20 cellular contexts compared by ENCODE assay signal in the genomic region with DNA sequence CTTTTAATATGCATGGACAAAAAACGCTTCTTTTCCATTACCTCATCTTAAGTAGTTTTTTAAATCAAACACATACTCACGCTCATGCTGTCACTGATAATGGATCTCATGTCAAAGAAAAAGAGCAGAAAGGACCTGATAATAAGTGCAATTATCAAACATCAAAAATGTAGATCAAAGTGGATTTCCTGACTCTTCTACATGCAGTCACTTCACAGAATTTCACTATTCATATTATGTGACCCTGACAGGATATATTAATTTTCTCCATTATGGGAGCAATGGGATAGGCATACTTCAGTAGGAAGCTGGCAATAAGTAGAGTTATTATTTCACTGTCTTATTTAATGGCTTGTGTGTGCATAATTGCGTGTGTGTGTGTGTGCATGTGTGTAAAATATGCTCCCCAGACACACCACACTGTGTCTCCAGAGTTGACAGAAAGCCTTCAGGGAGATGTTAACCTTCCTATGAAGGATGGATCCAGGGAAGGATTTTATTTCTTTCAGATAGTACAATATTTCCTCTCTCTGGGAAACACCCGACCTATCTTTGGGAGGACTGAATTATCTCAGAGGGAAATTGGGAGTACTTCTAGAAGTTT.
A peak's percentile ranks its signal among the peaks of the same experiment; 100 is the strongest.
DNase-seq lines count a peak whose midpoint lies in the region; ATAC-seq, FAIRE-seq and TF ChIP-seq lines count a peak whose summit lies in the region.
"Had no signal": no experiment of that assay in that cellular context is flagged by ENCODE, and none has a peak within 500 bp of the region (broad histone marks: within the 10 kb centered on the region; RNA-seq: fewer than 3 reads in every experiment).

No MANE protein-coding gene starts in this region.

- WGBS in hepatocyte (ENCODE audit: low lambda C conversion rate, missing lambda C conversion rate), result 65% methylated on average over 4 of the region's 4 CpGs

- H3K27ac Mint-ChIP-seq in activated CD8-positive, alpha-beta T cell treated with anti-CD3 and anti-CD28 coated beads for 36 hours, result no peak overlapping the region
- H3K27ac Mint-ChIP-seq: B cell; CD4-positive, CD25-positive, alpha-beta regulatory T cell; CD8-positive, alpha-beta T cell; HFFc6 had no signal

- no peak overlapping the region for H2AFZ ChIP-seq in hepatocyte

- no peaks in the 10 kb centered on the region for H3K9me3 ChIP-seq in hepatocyte (ENCODE audit: low read depth)
- H3K9me3 ChIP-seq: Caco-2 had no signal

- no peak overlapping the region for H3K27ac ChIP-seq in hepatocyte
- H3K27ac ChIP-seq: BLaER1, C4-2B had no signal

- H3K27me3 ChIP-seq in hepatocyte, result no peaks in the 10 kb centered on the region

- H3K36me3 Mint-ChIP-seq in activated CD8-positive, alpha-beta T cell treated with anti-CD3 and anti-CD28 coated beads for 36 hours (ENCODE audit: low read depth), result no peaks in the 10 kb centered on the region
- H3K36me3 Mint-ChIP-seq: CD4-positive, CD25-positive, alpha-beta regulatory T cell; CD8-positive, alpha-beta T cell had no signal

- DNase-seq in NCI-H146 (lab: John Stamatoyannopoulos, UW) (peak; percentile 95), NCI-H146 treated with DMSO at 0.1 percent for 48 hours (lab: John Stamatoyannopoulos, UW; ENCODE audit: unreplicated experiment) (no peak), NCI-H69 (lab: John Stamatoyannopoulos, UW) (peak; percentile 83), hepatocyte (ENCODE audit: low spot score) (no peak)
- no peak for DNase-seq in activated CD8-positive, alpha-beta T cell treated with anti-CD3 and anti-CD28 coated beads for 36 hours
- DNase-seq: Caco-2; CD4-positive, CD25-positive, alpha-beta regulatory T cell; CD8-positive, alpha-beta T cell; DMS153; DND-41; GOT3; HFFc6 had no signal

- no peak overlapping the region for H3K4me2 ChIP-seq in hepatocyte
- H3K4me2 ChIP-seq: BLaER1 had no signal

- no peaks in the 10 kb centered on the region for H3K4me1 Mint-ChIP-seq in activated CD8-positive, alpha-beta T cell treated with anti-CD3 and anti-CD28 coated beads for 36 hours (ENCODE audit: low read depth)
- H3K4me1 Mint-ChIP-seq: B cell; CD4-positive, CD25-positive, alpha-beta regulatory T cell had no signal

- H3K4me1 ChIP-seq in hepatocyte (ENCODE audit: insufficient read depth), result no peaks in the 10 kb centered on the region
- H3K4me1 ChIP-seq: BLaER1, Caco-2 had no signal

- intact Hi-C loops in activated CD8-positive, alpha-beta T cell treated with anti-CD3 and anti-CD28 coated beads for 36 hours (cut with micrococcal nuclease), result no loop called here

- H3K27me3 Mint-ChIP-seq in activated CD8-positive, alpha-beta T cell treated with anti-CD3 and anti-CD28 coated beads for 36 hours, result no peaks in the 10 kb centered on the region
- H3K27me3 Mint-ChIP-seq: B cell had no signal

- CTCF ChIA-PET in activated CD8-positive, alpha-beta T cell treated with anti-CD3 and anti-CD28 coated beads for 36 hours (lab: Charles Lee), result no interaction called here

- no peak for ATAC-seq in activated CD8-positive, alpha-beta T cell treated with anti-CD3 and anti-CD28 coated beads for 36 hours
- ATAC-seq: CD8-positive, alpha-beta T cell had no signal

- H3K9me3 Mint-ChIP-seq in activated CD8-positive, alpha-beta T cell treated with anti-CD3 and anti-CD28 coated beads for 36 hours, result peaks cover 2% of the 10 kb centered on the region
- H3K9me3 Mint-ChIP-seq: CD8-positive, alpha-beta T cell had no signal

- no peaks in the 10 kb centered on the region for H3K79me2 ChIP-seq in hepatocyte

- no peaks in the 10 kb centered on the region for H4K20me1 ChIP-seq in hepatocyte (ENCODE audit: insufficient read depth, poor library complexity, severe bottlenecking)
- H4K20me1 ChIP-seq: BLaER1 had no signal

- H3K36me3 ChIP-seq in hepatocyte (replicated peaks; ENCODE audit: insufficient read depth, low read depth), result no peaks in the 10 kb centered on the region
- H3K36me3 ChIP-seq: BLaER1, HAP-1 had no signal

- POLR2A ChIA-PET in activated CD8-positive, alpha-beta T cell treated with anti-CD3 and anti-CD28 coated beads for 36 hours (lab: Charles Lee), result no interaction called here

- no peak overlapping the region for H3K4me3 Mint-ChIP-seq in activated CD8-positive, alpha-beta T cell treated with anti-CD3 and anti-CD28 coated beads for 36 hours
- H3K4me3 Mint-ChIP-seq: B cell; CD4-positive, CD25-positive, alpha-beta regulatory T cell; CD8-positive, alpha-beta T cell; HFFc6 had no signal

- no peaks in the 10 kb centered on the region for H3K9me2 ChIP-seq in hepatocyte (replicated peaks; ENCODE audit: insufficient read depth)

- no peak for TF ChIP-seq CTCF in hepatocyte (IDR thresholded peaks at IDR 0.05; ENCODE audit: poor library complexity)
- no peak for TF ChIP-seq CTCF in activated CD8-positive, alpha-beta T cell treated with anti-CD3 and anti-CD28 coated beads for 36 hours (IDR thresholded peaks at IDR 0.05)

- peak; percentile 5 for FAIRE-seq in islet of Langerhans (lab: Jason Lieb, UNC)
- FAIRE-seq: G401.6, GM12892, H54 had no signal

- no peak overlapping the region for H3K4me3 ChIP-seq in hepatocyte
- H3K4me3 ChIP-seq: BLaER1, HAP-1 had no signal

Comparison
In these comparisons a context has a peak if more than half of its experiments do, and no peak if none do; other contexts are left out.
1. DNase-seq: peak in NCI-H146 (single experiment) and NCI-H69 (single experiment); none in NCI-H146 treated with DMSO at 0.1 percent for 48 hours (single experiment), hepatocyte (single experiment) and activated CD8-positive, alpha-beta T cell treated with anti-CD3 and anti-CD28 coated beads for 36 hours (single experiment).